20 cellular contexts compared by ENCODE assay signal in genomic region chr7:98978672-98979071, GRCh38.
"Had no signal": no experiment of that assay in that cellular context is flagged by ENCODE, and none has a peak within 500 bp of the region (broad histone marks: within the 10 kb centered on the region; RNA-seq: fewer than 3 reads in every experiment).

No MANE protein-coding gene starts in this region.

- DNase-seq: effector memory CD8-positive, alpha-beta T cell; gastrocnemius medialis; heart right ventricle; left ventricle myocardium inferior; mesenchymal stem cell; naive thymus-derived CD4-positive, alpha-beta T cell; psoas muscle; retina; small intestine; stimulated activated CD4-positive, alpha-beta T cell treated with anti-CD3 and anti-CD28 coated beads, Interleukin-2, amount 100 ng/mL, for 48 hours; stimulated activated CD8-positive, alpha-beta memory T cell treated with anti-CD3 and anti-CD28 coated beads, Interleukin-4, amount 100 ng/mL, for 48 hours; stimulated activated naive CD8-positive, alpha-beta T cell treated with anti-CD3 and anti-CD28 coated beads, Interleukin-15, Interleukin-2, amounts not matched to agents 100 U/mL and 50 U/mL, for 24 hours; thyroid gland had no signal

- H3K27ac ChIP-seq: epithelial cell of prostate, esophagus muscularis mucosa, gastrocnemius medialis, heart right ventricle, left ventricle myocardium inferior, neutrophil, psoas muscle, suprapubic skin, thyroid gland, vagina had no signal

- H3K4me3 ChIP-seq: esophagus muscularis mucosa, gastrocnemius medialis, heart right ventricle, left ventricle myocardium inferior, lung, psoas muscle, suprapubic skin, thyroid gland, vagina had no signal

- H3K4me1 ChIP-seq: esophagus muscularis mucosa, psoas muscle, suprapubic skin, thyroid gland, vagina had no signal

- ATAC-seq: effector memory CD8-positive, alpha-beta T cell; gastrocnemius medialis; heart right ventricle; naive thymus-derived CD4-positive, alpha-beta T cell; psoas muscle; stimulated activated effector memory CD8-positive, alpha-beta T cell treated with anti-CD3 and anti-CD28 coated beads, Interleukin-12 subunit alpha, Interleukin-12 subunit beta, amount 100 ng/mL, for 72 hours; stimulated activated naive CD8-positive, alpha-beta T cell treated with anti-CD3 and anti-CD28 coated beads, Interleukin-15, Interleukin-2, amounts not matched to agents 100 U/mL and 50 U/mL, for 24 hours had no signal

- H3K27me3 ChIP-seq: esophagus muscularis mucosa, gastrocnemius medialis, heart right ventricle, neutrophil, suprapubic skin, thyroid gland, vagina had no signal

- H3K9me3 ChIP-seq: esophagus muscularis mucosa, gastrocnemius medialis, heart right ventricle, left ventricle myocardium inferior, neutrophil, psoas muscle, suprapubic skin, thyroid gland, vagina had no signal
